ENCODE assay signal across 10 cellular contexts in genomic region chr2:191114403-191114886, GRCh38. TPM values are rescaled to one million over a fixed set of nuclear protein-coding genes. Genes with fewer than 3 reads are reported as not detected.
A peak's percentile ranks its signal among the peaks of the same experiment; 100 is the strongest.
DNase-seq lines count a peak whose midpoint lies in the region; ATAC-seq and TF ChIP-seq lines count a peak whose summit lies in the region.
"Had no signal": no experiment of that assay in that cellular context is flagged by ENCODE, and none has a peak within 500 bp of the region (broad histone marks: within the 10 kb centered on the region; RNA-seq: fewer than 3 reads in every experiment).

No MANE protein-coding gene starts in this region.

- in situ Hi-C loops in HAP-1 (cut with MboI; ENCODE audit: low sequenced_read_pairs), result no loop called here

- intact Hi-C loops in heart right ventricle (cut with DNase I), result no loop called here

- H3K4me1 ChIP-seq in HAP-1 (no peaks in the 10 kb centered on the region), heart right ventricle (no peaks in the 10 kb centered on the region)
- H3K4me1 ChIP-seq: A549, SJSA1 had no signal

- 30 to 44% methylated on average over 6 of the region's 6 CpGs for WGBS in heart right ventricle, 2 donors

- peaks cover 15% of the 10 kb centered on the region for H3K27me3 ChIP-seq in HAP-1 (ENCODE audit: low read depth)
- peaks cover 0 to 4% (median 0%) of the 10 kb centered on the region in 7 donors for H3K27me3 ChIP-seq in heart right ventricle
- H3K27me3 ChIP-seq: SJSA1 had no signal

- ATAC-seq in HG02623 (IDR thresholded peaks at IDR 0.05; ENCODE audit: unreplicated experiment), result peak; percentile 72
- no peak for ATAC-seq in heart right ventricle
- ATAC-seq: A549 had no signal

- H3K36me3 ChIP-seq in HAP-1 (replicated peaks), result no peaks in the 10 kb centered on the region
- no peaks in the 10 kb centered on the region for H3K36me3 ChIP-seq in heart right ventricle
- H3K36me3 ChIP-seq: SJSA1 had no signal

- H3K9me3 ChIP-seq in HAP-1, result no peaks in the 10 kb centered on the region
- H3K9me3 ChIP-seq in heart right ventricle, result no peaks in the 10 kb centered on the region
- H3K9me3 ChIP-seq: A549, SJSA1 had no signal

- H3K4me3 ChIP-seq in fibroblast of pulmonary artery (replicated peaks; ENCODE audit: low read depth, low read length) (no peak overlapping the region), HAP-1 (no peak overlapping the region), heart right ventricle (no peak overlapping the region)
- H3K4me3 ChIP-seq: A549, SJSA1 had no signal

- peak overlapping the region in 1 of 10 donors; percentile 32 for H3K27ac ChIP-seq in heart right ventricle
- H3K27ac ChIP-seq: A549, SJSA1 had no signal

- TF ChIP-seq CTCF in fibroblast of pulmonary artery (IDR thresholded peaks at IDR 0.05; ENCODE audit: low read length, missing control alignments) (no peak), heart right ventricle (IDR thresholded peaks at IDR 0.05) (no peak)

- DNase-seq in SIG-M5 treated with dmso at 0.1 percent for 504 hours (lab: John Stamatoyannopoulos, UW; ENCODE audit: unreplicated experiment) (peak; percentile 66), SIG-M5 (lab: John Stamatoyannopoulos, UW) (no peak), NOMO-1 treated with dmso at 0.1 percent for 144 hours (lab: John Stamatoyannopoulos, UW; ENCODE audit: unreplicated experiment) (peak; percentile 72), fibroblast of pulmonary artery (ENCODE audit: low read depth) (peak; percentile 43), HAP-1 (ENCODE audit: low spot score in 2 of 2) (no peak), NCI-H345 treated with DMSO at 0.1 percent for 48 hours (lab: John Stamatoyannopoulos, UW; ENCODE audit: unreplicated experiment) (no peak), heart right ventricle (no peak)

RNA-seq across cellular contexts. Expression of gene STAT4, which starts 36.3 kb away (rescaled TPM):
- 1 to 10 TPM in 8 of 10 donors, under 1 TPM in 2; 0.52 to 9.4 (median 2.2) TPM for total RNA-seq in heart right ventricle
- polyA plus RNA-seq in heart right ventricle, result 1 to 10 TPM in 1 of 2 donors, under 1 TPM in 1; 0.52 to 2.2 TPM

Comparison
In these comparisons a context has a peak if more than half of its experiments do, and no peak if none do; other contexts are left out.
1. DNase-seq: peak in SIG-M5 treated with dmso at 0.1 percent for 504 hours (single experiment), NOMO-1 treated with dmso at 0.1 percent for 144 hours (single experiment) and fibroblast of pulmonary artery (single experiment); none in SIG-M5 (single experiment), HAP-1 (0 of 2), NCI-H345 treated with DMSO at 0.1 percent for 48 hours (single experiment) and heart right ventricle (0 of 2).